In the genomic region with DNA sequence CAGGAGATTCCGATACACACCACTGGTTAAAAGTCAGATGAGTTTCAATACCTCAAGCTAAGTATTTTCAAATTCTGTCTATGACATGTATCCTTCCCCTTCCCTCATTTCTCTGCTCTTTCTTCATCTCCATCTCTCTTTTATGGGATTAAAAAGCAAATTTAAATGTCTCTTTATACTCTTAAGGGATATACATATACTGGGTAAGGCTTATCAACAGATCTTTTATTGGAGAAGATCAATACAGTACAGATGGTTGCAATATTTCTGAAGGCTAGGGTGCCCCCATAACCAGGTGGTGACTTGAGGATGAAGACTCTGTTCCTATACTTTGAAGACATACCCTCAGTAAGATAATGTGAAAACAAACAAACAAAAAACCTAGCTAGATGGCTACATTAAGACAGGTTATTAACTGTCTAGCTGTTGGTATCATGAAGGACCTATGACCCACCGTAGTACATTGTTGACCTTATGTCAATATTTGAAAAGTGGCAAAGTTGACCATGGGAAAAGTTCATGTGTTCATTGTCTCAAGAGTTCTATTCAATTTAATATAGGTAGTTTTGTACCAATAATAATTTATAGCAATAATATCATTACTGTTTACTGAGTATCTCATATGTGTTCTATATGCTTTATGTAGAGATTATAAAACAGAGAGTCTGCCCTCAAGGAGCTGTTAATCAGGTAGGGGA, we compare ENCODE assay signal across 1 cellular context.
TF ChIP-seq lines count a peak whose summit lies in the region.

No MANE protein-coding gene starts in this region.

TF ChIP-seq in HepG2, 621 proteins besides CTCF, POLR2A, EP300 and RAD21 (continued from another document and continues in another):
- no peak for TF ChIP-seq ZFAT (CRISPR knock-in tag; conservative IDR thresholded peaks at IDR 0.05)
- TF ChIP-seq ZNF451 (CRISPR knock-in tag; IDR thresholded peaks at IDR 0.05): no peak
- no peak for TF ChIP-seq ADNP (CRISPR knock-in tag; IDR thresholded peaks at IDR 0.05)
- TF ChIP-seq ZNF20 (CRISPR knock-in tag; IDR thresholded peaks at IDR 0.05): no peak
- TF ChIP-seq ARNTL (CRISPR knock-in tag; IDR thresholded peaks at IDR 0.05): no peak
- TF ChIP-seq BORCS8-MEF2B (CRISPR knock-in tag; IDR thresholded peaks at IDR 0.05): no peak
- no peak for TF ChIP-seq SOX6 (IDR thresholded peaks at IDR 0.05)
- TF ChIP-seq SOX6 (CRISPR knock-in tag; IDR thresholded peaks at IDR 0.05): peak; percentile 80
- TF ChIP-seq, protein P1, sequence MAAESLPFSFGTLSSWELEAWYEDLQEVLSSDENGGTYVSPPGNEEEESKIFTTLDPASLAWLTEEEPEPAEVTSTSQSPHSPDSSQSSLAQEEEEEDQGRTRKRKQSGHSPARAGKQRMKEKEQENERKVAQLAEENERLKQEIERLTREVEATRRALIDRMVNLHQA (CRISPR knock-in tag; IDR thresholded peaks at IDR 0.05): no peak
- TF ChIP-seq KDM6A (CRISPR knock-in tag; IDR thresholded peaks at IDR 0.05; ENCODE audit: low read depth): no peak
- TF ChIP-seq, protein P2, sequence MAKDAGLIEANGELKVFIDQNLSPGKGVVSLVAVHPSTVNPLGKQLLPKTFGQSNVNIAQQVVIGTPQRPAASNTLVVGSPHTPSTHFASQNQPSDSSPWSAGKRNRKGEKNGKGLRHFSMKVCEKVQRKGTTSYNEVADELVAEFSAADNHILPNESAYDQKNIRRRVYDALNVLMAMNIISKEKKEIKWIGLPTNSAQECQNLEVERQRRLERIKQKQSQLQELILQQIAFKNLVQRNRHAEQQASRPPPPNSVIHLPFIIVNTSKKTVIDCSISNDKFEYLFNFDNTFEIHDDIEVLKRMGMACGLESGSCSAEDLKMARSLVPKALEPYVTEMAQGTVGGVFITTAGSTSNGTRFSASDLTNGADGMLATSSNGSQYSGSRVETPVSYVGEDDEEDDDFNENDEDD (CRISPR knock-in tag; IDR thresholded peaks at IDR 0.05; ENCODE audit: borderline replicate concordance): no peak
- TF ChIP-seq ZNF775 (CRISPR knock-in tag; IDR thresholded peaks at IDR 0.05; ENCODE audit: borderline replicate concordance): no peak
- TF ChIP-seq FOXK1 (CRISPR knock-in tag; IDR thresholded peaks at IDR 0.05; ENCODE audit: borderline replicate concordance, low read depth): 0 out of 2 replicates have a peak, but pooled peaks have one; percentile 55
- TF ChIP-seq SRSF4 (IDR thresholded peaks at IDR 0.05; ENCODE audit: low read depth, low read length, poor library complexity, severe bottlenecking): no peak
- TF ChIP-seq NCOA1 (CRISPR knock-in tag; IDR thresholded peaks at IDR 0.05): no peak
- TF ChIP-seq, protein P3, sequence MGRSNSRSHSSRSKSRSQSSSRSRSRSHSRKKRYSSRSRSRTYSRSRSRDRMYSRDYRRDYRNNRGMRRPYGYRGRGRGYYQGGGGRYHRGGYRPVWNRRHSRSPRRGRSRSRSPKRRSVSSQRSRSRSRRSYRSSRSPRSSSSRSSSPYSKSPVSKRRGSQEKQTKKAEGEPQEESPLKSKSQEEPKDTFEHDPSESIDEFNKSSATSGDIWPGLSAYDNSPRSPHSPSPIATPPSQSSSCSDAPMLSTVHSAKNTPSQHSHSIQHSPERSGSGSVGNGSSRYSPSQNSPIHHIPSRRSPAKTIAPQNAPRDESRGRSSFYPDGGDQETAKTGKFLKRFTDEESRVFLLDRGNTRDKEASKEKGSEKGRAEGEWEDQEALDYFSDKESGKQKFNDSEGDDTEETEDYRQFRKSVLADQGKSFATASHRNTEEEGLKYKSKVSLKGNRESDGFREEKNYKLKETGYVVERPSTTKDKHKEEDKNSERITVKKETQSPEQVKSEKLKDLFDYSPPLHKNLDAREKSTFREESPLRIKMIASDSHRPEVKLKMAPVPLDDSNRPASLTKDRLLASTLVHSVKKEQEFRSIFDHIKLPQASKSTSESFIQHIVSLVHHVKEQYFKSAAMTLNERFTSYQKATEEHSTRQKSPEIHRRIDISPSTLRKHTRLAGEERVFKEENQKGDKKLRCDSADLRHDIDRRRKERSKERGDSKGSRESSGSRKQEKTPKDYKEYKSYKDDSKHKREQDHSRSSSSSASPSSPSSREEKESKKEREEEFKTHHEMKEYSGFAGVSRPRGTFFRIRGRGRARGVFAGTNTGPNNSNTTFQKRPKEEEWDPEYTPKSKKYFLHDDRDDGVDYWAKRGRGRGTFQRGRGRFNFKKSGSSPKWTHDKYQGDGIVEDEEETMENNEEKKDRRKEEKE (IDR thresholded peaks at IDR 0.05): no peak
- peak; percentile 89 for TF ChIP-seq SOX5 (CRISPR knock-in tag; IDR thresholded peaks at IDR 0.05; ENCODE audit: borderline replicate concordance)
- TF ChIP-seq ZNF260 (CRISPR knock-in tag; IDR thresholded peaks at IDR 0.05; ENCODE audit: borderline replicate concordance, low read depth): no peak
- TF ChIP-seq GABPB1 (CRISPR knock-in tag; IDR thresholded peaks at IDR 0.05): no peak
- TF ChIP-seq, protein P4, sequence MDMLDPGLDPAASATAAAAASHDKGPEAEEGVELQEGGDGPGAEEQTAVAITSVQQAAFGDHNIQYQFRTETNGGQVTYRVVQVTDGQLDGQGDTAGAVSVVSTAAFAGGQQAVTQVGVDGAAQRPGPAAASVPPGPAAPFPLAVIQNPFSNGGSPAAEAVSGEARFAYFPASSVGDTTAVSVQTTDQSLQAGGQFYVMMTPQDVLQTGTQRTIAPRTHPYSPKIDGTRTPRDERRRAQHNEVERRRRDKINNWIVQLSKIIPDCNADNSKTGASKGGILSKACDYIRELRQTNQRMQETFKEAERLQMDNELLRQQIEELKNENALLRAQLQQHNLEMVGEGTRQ (IDR thresholded peaks at IDR 0.05; ENCODE audit: low read depth, low read length): no peak
- TF ChIP-seq, protein P4 (CRISPR knock-in tag; IDR thresholded peaks at IDR 0.05; ENCODE audit: borderline replicate concordance): no peak
- TF ChIP-seq SSRP1 (CRISPR knock-in tag; IDR thresholded peaks at IDR 0.05): no peak
- no peak for TF ChIP-seq ZNF619 (CRISPR knock-in tag; IDR thresholded peaks at IDR 0.05)
- TF ChIP-seq SMAD1 (CRISPR knock-in tag; IDR thresholded peaks at IDR 0.05; ENCODE audit: borderline replicate concordance, low read depth): no peak
- TF ChIP-seq LCORL (IDR thresholded peaks at IDR 0.05): no peak
- no peak for TF ChIP-seq LCORL (CRISPR knock-in tag; IDR thresholded peaks at IDR 0.05)
- no peak for TF ChIP-seq THYN1 (CRISPR knock-in tag; IDR thresholded peaks at IDR 0.05; ENCODE audit: borderline replicate concordance, low read depth)
- no peak for TF ChIP-seq CHD2 (IDR thresholded peaks at IDR 0.05; ENCODE audit: low read depth, low read length)
- TF ChIP-seq SATB2 (CRISPR knock-in tag; IDR thresholded peaks at IDR 0.05): no peak
- no peak for TF ChIP-seq ZSCAN31 (CRISPR knock-in tag; IDR thresholded peaks at IDR 0.05; ENCODE audit: low read depth)
- TF ChIP-seq, protein P5, sequence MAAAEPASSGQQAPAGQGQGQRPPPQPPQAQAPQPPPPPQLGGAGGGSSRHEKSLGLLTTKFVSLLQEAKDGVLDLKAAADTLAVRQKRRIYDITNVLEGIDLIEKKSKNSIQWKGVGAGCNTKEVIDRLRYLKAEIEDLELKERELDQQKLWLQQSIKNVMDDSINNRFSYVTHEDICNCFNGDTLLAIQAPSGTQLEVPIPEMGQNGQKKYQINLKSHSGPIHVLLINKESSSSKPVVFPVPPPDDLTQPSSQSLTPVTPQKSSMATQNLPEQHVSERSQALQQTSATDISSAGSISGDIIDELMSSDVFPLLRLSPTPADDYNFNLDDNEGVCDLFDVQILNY (CRISPR knock-in tag; conservative IDR thresholded peaks at IDR 0.05): no peak
- no peak for TF ChIP-seq ZNF232 (CRISPR knock-in tag; IDR thresholded peaks at IDR 0.05; ENCODE audit: borderline replicate concordance)
- TF ChIP-seq, protein P6, sequence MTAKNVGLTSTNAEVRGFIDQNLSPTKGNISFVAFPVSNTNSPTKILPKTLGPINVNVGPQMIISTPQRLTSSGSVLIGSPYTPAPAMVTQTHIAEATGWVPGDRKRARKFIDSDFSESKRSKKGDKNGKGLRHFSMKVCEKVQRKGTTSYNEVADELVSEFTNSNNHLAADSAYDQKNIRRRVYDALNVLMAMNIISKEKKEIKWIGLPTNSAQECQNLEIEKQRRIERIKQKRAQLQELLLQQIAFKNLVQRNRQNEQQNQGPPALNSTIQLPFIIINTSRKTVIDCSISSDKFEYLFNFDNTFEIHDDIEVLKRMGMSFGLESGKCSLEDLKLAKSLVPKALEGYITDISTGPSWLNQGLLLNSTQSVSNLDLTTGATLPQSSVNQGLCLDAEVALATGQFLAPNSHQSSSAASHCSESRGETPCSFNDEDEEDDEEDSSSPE (CRISPR knock-in tag; IDR thresholded peaks at IDR 0.05): no peak
- TF ChIP-seq ZNF296 (CRISPR knock-in tag; conservative IDR thresholded peaks at IDR 0.05): no peak
- TF ChIP-seq STAT5B (CRISPR knock-in tag; IDR thresholded peaks at IDR 0.05): no peak
- no peak for TF ChIP-seq MTF2 (CRISPR knock-in tag; IDR thresholded peaks at IDR 0.05; ENCODE audit: borderline replicate concordance)
- TF ChIP-seq ZNF432 (CRISPR knock-in tag; IDR thresholded peaks at IDR 0.05; ENCODE audit: borderline replicate concordance): no peak
- TF ChIP-seq, protein P7, sequence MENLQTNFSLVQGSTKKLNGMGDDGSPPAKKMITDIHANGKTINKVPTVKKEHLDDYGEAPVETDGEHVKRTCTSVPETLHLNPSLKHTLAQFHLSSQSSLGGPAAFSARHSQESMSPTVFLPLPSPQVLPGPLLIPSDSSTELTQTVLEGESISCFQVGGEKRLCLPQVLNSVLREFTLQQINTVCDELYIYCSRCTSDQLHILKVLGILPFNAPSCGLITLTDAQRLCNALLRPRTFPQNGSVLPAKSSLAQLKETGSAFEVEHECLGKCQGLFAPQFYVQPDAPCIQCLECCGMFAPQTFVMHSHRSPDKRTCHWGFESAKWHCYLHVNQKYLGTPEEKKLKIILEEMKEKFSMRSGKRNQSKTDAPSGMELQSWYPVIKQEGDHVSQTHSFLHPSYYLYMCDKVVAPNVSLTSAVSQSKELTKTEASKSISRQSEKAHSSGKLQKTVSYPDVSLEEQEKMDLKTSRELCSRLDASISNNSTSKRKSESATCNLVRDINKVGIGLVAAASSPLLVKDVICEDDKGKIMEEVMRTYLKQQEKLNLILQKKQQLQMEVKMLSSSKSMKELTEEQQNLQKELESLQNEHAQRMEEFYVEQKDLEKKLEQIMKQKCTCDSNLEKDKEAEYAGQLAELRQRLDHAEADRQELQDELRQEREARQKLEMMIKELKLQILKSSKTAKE (CRISPR knock-in tag; IDR thresholded peaks at IDR 0.05; ENCODE audit: borderline replicate concordance): no peak
- TF ChIP-seq ZNF773 (CRISPR knock-in tag; IDR thresholded peaks at IDR 0.05; ENCODE audit: borderline replicate concordance): no peak
- TF ChIP-seq, protein P8, sequence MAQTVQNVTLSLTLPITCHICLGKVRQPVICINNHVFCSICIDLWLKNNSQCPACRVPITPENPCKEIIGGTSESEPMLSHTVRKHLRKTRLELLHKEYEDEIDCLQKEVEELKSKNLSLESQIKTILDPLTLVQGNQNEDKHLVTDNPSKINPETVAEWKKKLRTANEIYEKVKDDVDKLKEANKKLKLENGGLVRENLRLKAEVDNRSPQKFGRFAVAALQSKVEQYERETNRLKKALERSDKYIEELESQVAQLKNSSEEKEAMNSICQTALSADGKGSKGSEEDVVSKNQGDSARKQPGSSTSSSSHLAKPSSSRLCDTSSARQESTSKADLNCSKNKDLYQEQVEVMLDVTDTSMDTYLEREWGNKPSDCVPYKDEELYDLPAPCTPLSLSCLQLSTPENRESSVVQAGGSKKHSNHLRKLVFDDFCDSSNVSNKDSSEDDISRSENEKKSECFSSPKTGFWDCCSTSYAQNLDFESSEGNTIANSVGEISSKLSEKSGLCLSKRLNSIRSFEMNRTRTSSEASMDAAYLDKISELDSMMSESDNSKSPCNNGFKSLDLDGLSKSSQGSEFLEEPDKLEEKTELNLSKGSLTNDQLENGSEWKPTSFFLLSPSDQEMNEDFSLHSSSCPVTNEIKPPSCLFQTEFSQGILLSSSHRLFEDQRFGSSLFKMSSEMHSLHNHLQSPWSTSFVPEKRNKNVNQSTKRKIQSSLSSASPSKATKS (CRISPR knock-in tag; IDR thresholded peaks at IDR 0.05): no peak
- TF ChIP-seq ZNF724P (CRISPR knock-in tag; IDR thresholded peaks at IDR 0.05; ENCODE audit: borderline replicate concordance): no peak
